Comparison of ENCODE assay signal across 21 cellular contexts in genomic region chr1:86151427-86151826, GRCh38. TPM values are rescaled to one million over a fixed set of nuclear protein-coding genes. Genes with fewer than 3 reads are reported as not detected.
A peak's percentile ranks its signal among the peaks of the same experiment; 100 is the strongest.
DNase-seq lines count a peak whose midpoint lies in the region; ATAC-seq and TF ChIP-seq lines count a peak whose summit lies in the region.
"Had no signal": no experiment of that assay in that cellular context is flagged by ENCODE, and none has a peak within 500 bp of the region (broad histone marks: within the 10 kb centered on the region; RNA-seq: fewer than 3 reads in every experiment).

No MANE protein-coding gene starts in this region.

- TF ChIP-seq CTCF in HFFc6 (IDR thresholded peaks at IDR 0.05), result no peak
- no peak for TF ChIP-seq CTCF in fibroblast of pulmonary artery (IDR thresholded peaks at IDR 0.05; ENCODE audit: low read length, missing control alignments)
- TF ChIP-seq CTCF in GM10266 (IDR thresholded peaks at IDR 0.05; ENCODE audit: control insufficient read depth, insufficient read depth, low read depth, missing control alignments), result no peak

- peaks cover 4% of the 10 kb centered on the region for H3K27me3 ChIP-seq in adipocyte (replicated peaks; ENCODE audit: control insufficient read depth, insufficient read depth, low read length)

- peak; percentile 74 for DNase-seq in HFFc6
- peak; percentile 56 for DNase-seq in adipocyte (ENCODE audit: low read depth)
- DNase-seq in fibroblast of pulmonary artery (ENCODE audit: low read depth), result peak; percentile 60
- no peak for DNase-seq in 8988T
- no peak for DNase-seq in GM10266 (ENCODE audit: extremely low spot score)
- DNase-seq: activated gamma-delta T cell treated with Interleukin-2 at 50 U/mL for 16 hours; amniotic stem cell; cerebellar nuclear complex; effector memory CD8-positive, alpha-beta T cell; Kasumi-1; naive thymus-derived CD4-positive, alpha-beta T cell; stimulated activated CD4-positive, alpha-beta T cell treated with anti-CD3 and anti-CD28 coated beads, Interleukin-4, amount 100 ng/mL, for 1 hour; stimulated activated naive CD8-positive, alpha-beta T cell treated with anti-CD3 and anti-CD28 coated beads, Interleukin-15, amount 100 ng/mL, for 72 hours; WERI-Rb-1 had no signal

- no peaks in the 10 kb centered on the region for H3K36me3 ChIP-seq in adipocyte (ENCODE audit: control insufficient read depth, insufficient read depth, low read length, severe bottlenecking)
- H3K36me3 ChIP-seq: WERI-Rb-1 had no signal

- peak overlapping the region; percentile 57 for H3K4me3 Mint-ChIP-seq in HFFc6
- H3K4me3 Mint-ChIP-seq: CD14-positive monocyte; effector memory CD8-positive, alpha-beta T cell; naive thymus-derived CD4-positive, alpha-beta T cell; stimulated activated naive CD8-positive, alpha-beta T cell treated with anti-CD3 and anti-CD28 coated beads, Interleukin-15, amount 100 ng/mL, for 72 hours; T-helper 1 cell treated with Interleukin-12 subunit alpha and Interleukin-12 subunit beta and Interleukin-4 antibody, amounts not matched to agents 30 μg/mL and 1 μg/mL, for 36 hours; type B pancreatic cell had no signal

- ATAC-seq in GM21447 (IDR thresholded peaks at IDR 0.05; ENCODE audit: unreplicated experiment) (no peak), HG03095 (IDR thresholded peaks at IDR 0.05; ENCODE audit: unreplicated experiment) (no peak)
- ATAC-seq: effector memory CD8-positive, alpha-beta T cell; naive thymus-derived CD4-positive, alpha-beta T cell; stimulated activated naive CD8-positive, alpha-beta T cell treated with anti-CD3 and anti-CD28 coated beads, Interleukin-15, amount 100 ng/mL, for 72 hours had no signal

- H3K9ac ChIP-seq in adipocyte (ENCODE audit: low read length), result no peak overlapping the region

- H3K36me3 Mint-ChIP-seq in HFFc6 (ENCODE audit: low read depth), result no peaks in the 10 kb centered on the region
- H3K36me3 Mint-ChIP-seq: CD14-positive monocyte; naive thymus-derived CD4-positive, alpha-beta T cell; type B pancreatic cell had no signal

- H3K4me3 ChIP-seq in adipocyte (ENCODE audit: low read length) (no peak overlapping the region), fibroblast of pulmonary artery (replicated peaks; ENCODE audit: low read depth, low read length) (no peak overlapping the region)
- H3K4me3 ChIP-seq: skin epidermis had no signal

- no peaks in the 10 kb centered on the region for H3K9me3 Mint-ChIP-seq in HFFc6
- H3K9me3 Mint-ChIP-seq: CD14-positive monocyte; stimulated activated naive CD8-positive, alpha-beta T cell treated with anti-CD3 and anti-CD28 coated beads, Interleukin-15, amount 100 ng/mL, for 72 hours; T-helper 1 cell treated with Interleukin-12 subunit alpha and Interleukin-12 subunit beta and Interleukin-4 antibody, amounts not matched to agents 30 μg/mL and 1 μg/mL, for 36 hours; type B pancreatic cell had no signal

- peaks cover 66% of the 10 kb centered on the region for H3K4me1 Mint-ChIP-seq in HFFc6 (ENCODE audit: low read depth)

- H3K4me1 ChIP-seq in adipocyte (ENCODE audit: control insufficient read depth, insufficient read depth, low read length), result peaks cover 14% of the 10 kb centered on the region

- H3K9me3 ChIP-seq in adipocyte (ENCODE audit: control insufficient read depth, low read length), result no peaks in the 10 kb centered on the region

- H3K27ac Mint-ChIP-seq in HFFc6, result peak overlapping the region; percentile 78
- H3K27ac Mint-ChIP-seq: CD14-positive monocyte; effector memory CD8-positive, alpha-beta T cell; naive thymus-derived CD4-positive, alpha-beta T cell; progenitor cell of endocrine pancreas; stimulated activated naive CD8-positive, alpha-beta T cell treated with anti-CD3 and anti-CD28 coated beads, Interleukin-15, amount 100 ng/mL, for 72 hours; T-helper 1 cell treated with Interleukin-12 subunit alpha and Interleukin-12 subunit beta and Interleukin-4 antibody, amounts not matched to agents 30 μg/mL and 1 μg/mL, for 36 hours; type B pancreatic cell had no signal

- H3K27me3 Mint-ChIP-seq in HFFc6 (ENCODE audit: insufficient read depth), result no peaks in the 10 kb centered on the region

RNA-seq across cellular contexts. Expression of gene COL24A1, which starts 5.1 kb away (rescaled TPM):
- 1 to 10 TPM; 1.1 to 2.4 (median 1.3) TPM for total RNA-seq in HFFc6 (2021; fragmentation: NEBNext Ultra II Directional; extraction: Animal tissue kit (Norgen Biotek cat#: 25700))

Comparison
In these comparisons a context has a peak if more than half of its experiments do, and no peak if none do; other contexts are left out.
1. DNase-seq: peak in HFFc6 (single experiment), adipocyte (single experiment) and fibroblast of pulmonary artery (single experiment); none in 8988T (single experiment) and GM10266 (single experiment).